In the genomic region with DNA sequence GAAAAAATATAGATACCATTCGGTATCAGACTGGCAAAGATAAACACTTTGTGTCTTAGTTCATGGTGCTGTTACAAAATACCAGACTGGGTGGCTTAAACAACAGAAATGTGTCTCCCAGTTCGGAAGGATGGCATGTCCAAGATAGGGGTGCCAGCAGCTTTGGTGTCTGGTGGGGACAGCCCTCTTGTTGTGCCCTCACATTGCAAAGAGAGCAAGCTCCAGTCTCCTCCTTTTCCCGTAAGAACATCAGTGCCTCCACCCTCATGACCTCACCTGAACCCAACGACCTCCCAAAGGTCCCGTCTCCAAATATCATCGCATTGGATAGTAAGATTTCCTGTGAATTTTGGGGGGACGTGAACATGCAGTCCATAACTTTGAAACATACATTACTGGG, we compare ENCODE assay signal across 15 cellular contexts. TPM values are rescaled to one million over a fixed set of nuclear protein-coding genes. Genes with fewer than 3 reads are reported as not detected.
"Had no signal": no experiment of that assay in that cellular context is flagged by ENCODE, and none has a peak within 500 bp of the region (broad histone marks: within the 10 kb centered on the region; RNA-seq: fewer than 3 reads in every experiment).

No MANE protein-coding gene starts in this region.

- H3K27me3 ChIP-seq: cardiac muscle cell, dorsolateral prefrontal cortex, right atrium auricular region, upper lobe of right lung had no signal

- H3K9me3 ChIP-seq: lower lobe of right lung, prostate gland, right atrium auricular region, thoracic aorta, upper lobe of right lung had no signal

- H3K9me3 Mint-ChIP-seq: activated T-cell treated with anti-CD3 and anti-CD28 coated beads, Interleukin-2, amount 50 U/mL, for 72 hours; mesothelial cell of epicardium; stimulated activated effector memory CD8-positive, alpha-beta T cell treated with anti-CD3 and anti-CD28 coated beads, Interleukin-12 subunit alpha, Interleukin-12 subunit beta, amount 100 ng/mL, for 72 hours had no signal

- DNase-seq: activated CD4-positive, alpha-beta T cell treated with anti-CD3 and anti-CD28 coated beads, Interleukin-2, amount 50 U/mL, for 1 hour; activated naive CD4-positive, alpha-beta T cell treated with Interleukin-2 at 50 U/mL for 16 hours; activated T-cell treated with anti-CD3 and anti-CD28 coated beads, Interleukin-2, amount 50 U/mL, for 72 hours; small intestine; upper lobe of right lung had no signal

- H3K4me3 ChIP-seq: cardiac muscle cell, lower lobe of right lung, prostate gland, right atrium auricular region, thoracic aorta had no signal

- H3K27ac Mint-ChIP-seq: activated T-cell treated with anti-CD3 and anti-CD28 coated beads, Interleukin-2, amount 50 U/mL, for 72 hours; mesothelial cell of epicardium; stimulated activated effector memory CD8-positive, alpha-beta T cell treated with anti-CD3 and anti-CD28 coated beads, Interleukin-12 subunit alpha, Interleukin-12 subunit beta, amount 100 ng/mL, for 72 hours had no signal

- H3K36me3 ChIP-seq: cardiac muscle cell, lower lobe of right lung, prostate gland, right atrium auricular region, upper lobe of right lung had no signal

- ATAC-seq: activated CD4-positive, CD25-positive, alpha-beta regulatory T cell treated with anti-CD3 and anti-CD28 coated beads, Interleukin-2, amount 50 U/mL, for 24 hours; activated T-cell treated with anti-CD3 and anti-CD28 coated beads, Interleukin-2, amount 50 U/mL, for 72 hours; lower lobe of right lung; stimulated activated effector memory CD8-positive, alpha-beta T cell treated with anti-CD3 and anti-CD28 coated beads, Interleukin-12 subunit alpha, Interleukin-12 subunit beta, amount 100 ng/mL, for 72 hours; upper lobe of right lung had no signal

- H3K27ac ChIP-seq: cardiac muscle cell, dorsolateral prefrontal cortex, lower lobe of right lung, prostate gland, right atrium auricular region, thoracic aorta had no signal

RNA-seq across cellular contexts. Expression of a gene that starts 12.4 kb away (rescaled TPM):
- polyA plus RNA-seq: neural cell had no signal
